ENCODE assay signal across 2 cellular contexts in genomic region chr12:110307372-110307771, GRCh38.
A peak's percentile ranks its signal among the peaks of the same experiment; 100 is the strongest.
TF ChIP-seq lines count a peak whose summit lies in the region.

No MANE protein-coding gene starts in this region.

TF ChIP-seq in IMR-90, 13 proteins besides CTCF, POLR2A, EP300 and RAD21:
- TF ChIP-seq SMC3 (IDR thresholded peaks at IDR 0.05; ENCODE audit: low read depth, low read length) (no peak), BHLHE40 (IDR thresholded peaks at IDR 0.05; ENCODE audit: low read depth, low read length) (no peak), MAZ (IDR thresholded peaks at IDR 0.05; ENCODE audit: borderline replicate concordance, low read depth, low read length) (no peak), ELK1 (IDR thresholded peaks at IDR 0.05; ENCODE audit: borderline replicate concordance, low read depth, low read length) (no peak), CHD1 (IDR thresholded peaks at IDR 0.05; ENCODE audit: low read depth, low read length) (no peak), CEBPB (IDR thresholded peaks at IDR 0.05; ENCODE audit: low read depth, low read length) (no peak), RCOR1 (IDR thresholded peaks at IDR 0.05; ENCODE audit: insufficient replicate concordance, low read length) (no peak), MAFK (IDR thresholded peaks at IDR 0.05; ENCODE audit: low read depth, low read length) (no peak), MXI1 (IDR thresholded peaks at IDR 0.05; ENCODE audit: borderline replicate concordance, low read depth, low read length) (no peak), NFE2L2 (IDR thresholded peaks at IDR 0.05; ENCODE audit: low read depth, low read length) (no peak), RFX5 (IDR thresholded peaks at IDR 0.05; ENCODE audit: low read depth, low read length) (no peak), FOS (IDR thresholded peaks at IDR 0.05; ENCODE audit: low read depth, low read length) (no peak), USF2 (IDR thresholded peaks at IDR 0.05; ENCODE audit: low read depth, low read length) (no peak)

TF ChIP-seq in GM12878, 131 proteins besides CTCF, POLR2A, EP300 and RAD21:
- TF ChIP-seq RUNX3 (IDR thresholded peaks at IDR 0.05; ENCODE audit: low read length) (peak; percentile 55), NFYA (IDR thresholded peaks at IDR 0.05; ENCODE audit: borderline replicate concordance, low read depth, low read length) (no peak), ATF7 (IDR thresholded peaks at IDR 0.05; ENCODE audit: low read depth) (peak; percentile 35; the same call in 1 of the 2 replicates)
